21 cellular contexts compared by ENCODE assay signal in the genomic region with DNA sequence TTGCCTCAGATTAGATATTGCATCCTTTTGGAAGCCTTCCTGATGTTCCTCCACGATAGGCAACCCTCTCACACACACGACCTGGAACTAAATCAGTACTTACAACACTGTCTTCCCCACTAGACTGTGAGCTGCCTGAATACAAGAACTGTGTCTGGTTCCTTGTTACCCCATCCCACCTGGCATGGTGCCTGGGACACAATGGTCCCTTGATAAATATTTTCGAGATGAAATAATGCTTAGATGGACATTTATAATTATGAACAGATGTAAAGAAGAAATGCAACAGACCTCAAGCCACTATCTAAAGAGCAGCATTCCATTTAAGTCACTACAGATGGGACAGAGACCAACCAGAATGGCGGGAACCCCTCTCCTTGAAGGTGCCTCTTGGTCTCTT. TPM values are rescaled to one million over a fixed set of nuclear protein-coding genes. Genes with fewer than 3 reads are reported as not detected.
A peak's percentile ranks its signal among the peaks of the same experiment; 100 is the strongest.
DNase-seq lines count a peak whose midpoint lies in the region; TF ChIP-seq lines count a peak whose summit lies in the region.
"Had no signal": no experiment of that assay in that cellular context is flagged by ENCODE, and none has a peak within 500 bp of the region (broad histone marks: within the 10 kb centered on the region; RNA-seq: fewer than 3 reads in every experiment).

No MANE protein-coding gene starts in this region.

- no peak overlapping the region for H3K27ac Mint-ChIP-seq in type B pancreatic cell
- H3K27ac Mint-ChIP-seq: activated naive CD8-positive, alpha-beta T cell treated with anti-CD3 and anti-CD28 coated beads, Interleukin-2, amount 10 ng/mL, durations not matched to agents 7 days and 5 days had no signal

- no peak overlapping the region for H2BK5ac ChIP-seq in trophoblast cell (ENCODE audit: low read depth, low read length, poor library complexity)

- no peaks in the 10 kb centered on the region for H3K4me1 Mint-ChIP-seq in type B pancreatic cell (ENCODE audit: unreplicated experiment)
- H3K4me1 Mint-ChIP-seq: activated naive CD8-positive, alpha-beta T cell treated with anti-CD3 and anti-CD28 coated beads, Interleukin-2, amount 10 ng/mL, durations not matched to agents 7 days and 5 days; central memory CD8-positive, alpha-beta T cell had no signal

- no peak for TF ChIP-seq CTCF in fibroblast of the aortic adventitia (IDR thresholded peaks at IDR 0.05; ENCODE audit: insufficient read depth, low read length)
- TF ChIP-seq CTCF in type B pancreatic cell (conservative IDR thresholded peaks at IDR 0.05): no peak

- H3K27ac ChIP-seq in trophoblast cell (ENCODE audit: low read depth, low read length): no peak overlapping the region
- H3K27ac ChIP-seq: lower lobe of right lung, pancreas, PC-9 had no signal

- no peak overlapping the region for H3K9ac ChIP-seq in trophoblast cell (ENCODE audit: low read length)

- H2AFZ ChIP-seq in trophoblast cell (ENCODE audit: insufficient read depth, low read length, poor library complexity): no peak overlapping the region
- H2AFZ ChIP-seq: PC-9 had no signal

- H3K4me2 ChIP-seq in trophoblast cell (ENCODE audit: low read length): no peak overlapping the region
- H3K4me2 ChIP-seq: PC-9 had no signal

- no peaks in the 10 kb centered on the region for H3K79me2 ChIP-seq in trophoblast cell (ENCODE audit: control insufficient read depth, insufficient read depth, low read length, poor library complexity)

- H3K4me1 ChIP-seq in trophoblast cell (ENCODE audit: control insufficient read depth in 1 of 2, insufficient read depth in 2 of 2, low read length in 2 of 2): no peaks in the 10 kb centered on the region
- H3K4me1 ChIP-seq: lower lobe of right lung, pancreas had no signal

- H3K27me3 ChIP-seq in trophoblast cell (ENCODE audit: insufficient read depth, low read length): no peaks in the 10 kb centered on the region
- H3K27me3 ChIP-seq: pancreas had no signal

- H3K4me3 ChIP-seq in fibroblast of the aortic adventitia (ENCODE audit: low read depth, low read length) (no peak overlapping the region), trophoblast cell (ENCODE audit: low read depth, low read length) (no peak overlapping the region)
- H3K4me3 ChIP-seq: lower lobe of right lung, pancreas, PC-9 had no signal

- H3K18ac ChIP-seq in trophoblast cell (ENCODE audit: low read length): no peak overlapping the region

- H3K36me3 Mint-ChIP-seq in type B pancreatic cell: no peaks in the 10 kb centered on the region
- H3K36me3 Mint-ChIP-seq: activated naive CD8-positive, alpha-beta T cell treated with anti-CD3 and anti-CD28 coated beads, Interleukin-2, amount 10 ng/mL, durations not matched to agents 7 days and 5 days had no signal

- H3K36me3 ChIP-seq in trophoblast cell (ENCODE audit: control insufficient read depth in 1 of 2, insufficient read depth in 2 of 2, low read length in 2 of 2): no peaks in the 10 kb centered on the region
- H3K36me3 ChIP-seq: lower lobe of right lung, pancreas had no signal

- peak overlapping the region; percentile 35 for H3K23ac ChIP-seq in trophoblast cell (ENCODE audit: low read length)

- no peak overlapping the region for H3K14ac ChIP-seq in trophoblast cell (ENCODE audit: low read length)

- H4K91ac ChIP-seq in trophoblast cell (ENCODE audit: low read depth, low read length): no peak overlapping the region

- H3K9me3 ChIP-seq in trophoblast cell (ENCODE audit: insufficient read depth, low read depth, low read length): peaks cover 12% of the 10 kb centered on the region
- H3K9me3 ChIP-seq: pancreas had no signal

- H4K8ac ChIP-seq in trophoblast cell (ENCODE audit: low read depth, low read length): no peak overlapping the region

- no peak overlapping the region for H2BK12ac ChIP-seq in trophoblast cell (ENCODE audit: low read length)

- H2AK5ac ChIP-seq in trophoblast cell (ENCODE audit: low read length): no peak overlapping the region

- WGBS in trophoblast cell (ENCODE audit: extremely low coverage, insufficient coverage, insufficient read length): no CpG with 5 or more reads among the region's 4 CpGs

- no peak overlapping the region for H3K4me3 Mint-ChIP-seq in type B pancreatic cell
- H3K4me3 Mint-ChIP-seq: activated naive CD8-positive, alpha-beta T cell treated with anti-CD3 and anti-CD28 coated beads, Interleukin-2, amount 10 ng/mL, durations not matched to agents 7 days and 5 days; central memory CD8-positive, alpha-beta T cell had no signal

- no peak overlapping the region for H2BK120ac ChIP-seq in trophoblast cell (ENCODE audit: insufficient read depth, low read length, poor library complexity)

- peaks cover 7% of the 10 kb centered on the region for H3K9me3 Mint-ChIP-seq in type B pancreatic cell
- H3K9me3 Mint-ChIP-seq: activated naive CD8-positive, alpha-beta T cell treated with anti-CD3 and anti-CD28 coated beads, Interleukin-2, amount 10 ng/mL, durations not matched to agents 7 days and 5 days; central memory CD8-positive, alpha-beta T cell had no signal

- H4K12ac ChIP-seq in trophoblast cell (ENCODE audit: low read depth, low read length): no peak overlapping the region

- no peaks in the 10 kb centered on the region for H3K79me1 ChIP-seq in trophoblast cell (ENCODE audit: low read length)

- H3K4ac ChIP-seq in trophoblast cell (ENCODE audit: low read depth, low read length): no peak overlapping the region

- DNase-seq in EL (peak; percentile 92), amniotic epithelial cell (ENCODE audit: low read depth) (peak; percentile 33), fibroblast of the aortic adventitia (ENCODE audit: low read depth) (peak; percentile 99), trophoblast cell (no peak), T1000 (lab: John Stamatoyannopoulos, UW) (no peak), cerebellar nuclear complex (lab: John Stamatoyannopoulos, UW) (no peak), UCSD-AML1 (lab: John Stamatoyannopoulos, UW; ENCODE audit: unreplicated experiment) (no peak), type B pancreatic cell (ENCODE audit: extremely low spot score, unreplicated experiment) (no peak)
- DNase-seq: activated CD4-positive, CD25-positive, alpha-beta regulatory T cell treated with anti-CD3 and anti-CD28 coated beads, Interleukin-2, amount 50 U/mL, for 72 hours; activated CD8-positive, alpha-beta memory T cell treated with anti-CD3 and anti-CD28 coated beads for 24 hours; activated naive CD8-positive, alpha-beta T cell treated with anti-CD3 and anti-CD28 coated beads, Interleukin-2, amount 10 ng/mL, durations not matched to agents 7 days and 5 days; C1 segment of cervical spinal cord; DMS 273 treated with DMSO at 0.1 percent for 48 hours; lower lobe of right lung; NCI-H1417 treated with DMSO at 0.1 percent for 48 hours; NCI-H82; pancreas; PC-9 had no signal

- H3K27me3 Mint-ChIP-seq in type B pancreatic cell: peaks cover 39% of the 10 kb centered on the region

RNA-seq across cellular contexts. Expression of a gene that starts 33.4 kb away (rescaled TPM):
- total RNA-seq in fibroblast of the aortic adventitia (ENCODE audit: low replicate concordance): not detected in 2 replicates
- polyA plus RNA-seq in trophoblast cell (2013): not detected in 2 replicates
- total RNA-seq in type B pancreatic cell (ENCODE audit: low replicate concordance): not detected in 2 replicates
- total RNA-seq: activated naive CD8-positive, alpha-beta T cell treated with anti-CD3 and anti-CD28 coated beads, Interleukin-2, amount 10 ng/mL, durations not matched to agents 7 days and 5 days; lower lobe of right lung; pancreas; PC-9; SK-MEL-5; temporal lobe had no signal
- polyA plus RNA-seq: pancreas had no signal

Comparison
In these comparisons a context has a peak if more than half of its experiments do, and no peak if none do; other contexts are left out.
1. DNase-seq: peak in EL (single experiment), amniotic epithelial cell (single experiment) and fibroblast of the aortic adventitia (single experiment); none in trophoblast cell (0 of 2), T1000 (single experiment), cerebellar nuclear complex (0 of 2), UCSD-AML1 (single experiment) and type B pancreatic cell (single experiment).